In the genomic region with DNA sequence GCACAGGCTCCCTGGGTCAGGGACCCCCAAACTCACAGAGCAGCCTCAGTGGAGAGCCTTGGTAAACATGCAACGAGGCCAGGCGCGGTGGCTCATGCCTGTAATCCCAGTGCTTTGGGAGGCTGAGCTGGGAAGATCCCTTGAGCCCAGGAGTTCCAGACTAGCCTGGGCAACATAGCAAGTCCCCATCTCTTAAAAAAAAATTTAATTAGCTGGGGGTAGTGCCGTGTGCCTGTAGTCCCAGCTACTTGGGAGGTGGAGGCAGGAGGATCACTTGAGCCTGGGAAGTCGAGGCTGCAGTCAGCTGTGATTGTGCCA, we compare ENCODE assay signal across 2 cellular contexts. TPM values are rescaled to one million over a fixed set of nuclear protein-coding genes. Genes with fewer than 3 reads are reported as not detected.
"Had no signal": no experiment of that assay in that cellular context is flagged by ENCODE, and none has a peak within 500 bp of the region (broad histone marks: within the 10 kb centered on the region; RNA-seq: fewer than 3 reads in every experiment).

No MANE protein-coding gene starts in this region.

RNA-seq across cellular contexts. Expression of a gene that starts 30.3 kb away (rescaled TPM):
- total RNA-seq: myocyte, osteoblast had no signal
